8 cellular contexts compared by ENCODE assay signal in the genomic region with DNA sequence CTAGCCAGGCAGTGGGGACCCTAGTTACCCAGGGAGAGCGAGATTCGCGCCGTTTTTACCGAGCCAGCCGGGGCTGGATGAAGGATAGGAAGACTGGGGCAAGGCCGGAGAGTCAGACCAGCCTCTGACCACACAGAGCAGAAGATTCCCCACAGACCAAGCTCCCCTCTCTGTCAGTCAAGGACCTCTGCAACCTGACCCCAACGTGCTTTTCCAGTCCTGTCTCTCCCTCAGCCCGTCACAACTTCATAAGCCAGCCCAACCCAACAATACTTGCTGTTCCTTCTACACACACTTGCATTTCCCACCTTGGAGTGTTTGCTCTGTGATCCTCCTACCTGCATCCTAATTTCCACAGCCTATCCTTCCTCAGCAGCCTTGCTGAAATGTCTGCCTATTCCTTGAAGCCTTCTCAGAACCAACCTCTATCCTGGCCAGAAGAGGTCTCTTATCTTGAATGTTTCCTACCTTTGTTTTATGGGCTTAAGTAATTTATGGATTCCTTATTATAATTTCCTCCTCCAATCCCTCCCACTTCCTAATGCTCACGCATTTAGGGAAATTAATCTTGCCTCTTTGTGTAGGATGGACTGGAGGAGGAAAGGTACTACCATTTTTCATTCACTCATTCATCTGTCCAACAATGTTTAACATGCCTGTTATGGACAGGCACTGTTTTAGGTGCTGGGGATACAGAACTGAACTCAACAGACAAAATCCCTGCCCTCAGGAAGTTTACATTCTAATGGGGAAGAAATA. TPM values are rescaled to one million over a fixed set of nuclear protein-coding genes. Genes with fewer than 3 reads are reported as not detected.
DNase-seq lines count a peak whose midpoint lies in the region; ATAC-seq, FAIRE-seq and TF ChIP-seq lines count a peak whose summit lies in the region.

A gene (minus strand): TSS at position 424 of the 759 bp plus-strand sequence. CDS start 751 bp downstream, outside the sequence.

- POLR2A ChIA-PET in AG04450 (lab: Yijun Ruan, JAX) = interaction anchor here (1.2 to 1.5 kb wide), 2 partner anchors 19 to 137 kb away, joined by 3 read pairs; no protein-coding TSS in a partner anchor

- peaks cover 4 to 7% of the 10 kb centered on the region in 2 donors for H3K4me1 ChIP-seq in kidney (ENCODE audit: control insufficient read depth in 1 of 2, insufficient read depth in 1 of 2, low read depth in 1 of 2, low read length in 2 of 2)

- no peaks in the 10 kb centered on the region for H3K36me3 Mint-ChIP-seq in stimulated activated naive B cell treated with anti-CD40 and anti-IgM and Interleukin-4, amounts not matched to agents 10 μg/mL and 1 μg/mL and 100 μg/mL, for 72 hours

- H3K9me3 Mint-ChIP-seq in stimulated activated naive B cell treated with anti-CD40 and anti-IgM and Interleukin-4, amounts not matched to agents 10 μg/mL and 1 μg/mL and 100 μg/mL, for 72 hours = peaks cover 0 to 1% of the 10 kb centered on the region in 2 donors

- peak within 1 kb of the TSS; percentile 24 to 58 for H3K9ac ChIP-seq in kidney (ENCODE audit: low read length in 2 of 2)

- H3K27me3 Mint-ChIP-seq in stimulated activated naive B cell treated with anti-CD40 and anti-IgM and Interleukin-4, amounts not matched to agents 10 μg/mL and 1 μg/mL and 100 μg/mL, for 72 hours = peaks cover 41 to 61% of the 10 kb centered on the region in 2 donors

- H3K27ac ChIP-seq in AG04450 (ENCODE audit: low read depth, low read length) (peak within 1 kb of the TSS; percentile 61), kidney (ENCODE audit: low read depth in 2 of 2, low read length in 2 of 2) (peak within 1 kb of the TSS; percentile 65 to 88)

- H3K9me3 ChIP-seq in AG04450 (ENCODE audit: control insufficient read depth, insufficient read depth, low read length) = no peaks in the 10 kb centered on the region
- no peaks in the 10 kb centered on the region for H3K9me3 ChIP-seq in kidney (ENCODE audit: control insufficient read depth in 1 of 2, low read length in 2 of 2)

- in situ Hi-C loops in astrocyte of the spinal cord (cut with HindIII; ENCODE audit: low sequenced_read_pairs) = no loop called here

- H3K4me3 Mint-ChIP-seq in stimulated activated naive B cell treated with anti-CD40 and anti-IgM and Interleukin-4, amounts not matched to agents 10 μg/mL and 1 μg/mL and 100 μg/mL, for 72 hours = peak within 1 kb of the TSS; percentile 82 to 85

- TF ChIP-seq CTCF in AG04450 (IDR thresholded peaks at IDR 0.05; ENCODE audit: low read depth, low read length) (no peak), astrocyte of the spinal cord (IDR thresholded peaks at IDR 0.05; ENCODE audit: low read depth, low read length) (no peak), kidney (IDR thresholded peaks at IDR 0.05; ENCODE audit: borderline replicate concordance, extremely low read depth, insufficient read depth) (no peak)

- peaks cover 2 to 6% of the 10 kb centered on the region in 2 donors for H3K36me3 ChIP-seq in kidney (ENCODE audit: control insufficient read depth in 1 of 2, insufficient read depth in 2 of 2, low read length in 2 of 2)

- peak within 1 kb of the TSS; percentile 86 for H3K27ac Mint-ChIP-seq in stimulated activated naive B cell treated with anti-CD40 and anti-IgM and Interleukin-4, amounts not matched to agents 10 μg/mL and 1 μg/mL and 100 μg/mL, for 72 hours

- peak; percentile 15 for ATAC-seq in HG03521 (IDR thresholded peaks at IDR 0.05; ENCODE audit: unreplicated experiment)
- ATAC-seq in stimulated activated naive B cell treated with anti-CD40 and anti-IgM and Interleukin-4, amounts not matched to agents 10 μg/mL and 1 μg/mL and 100 μg/mL, for 72 hours (replicated peaks) = peak; percentile 19 to 36

- H3K4me3 ChIP-seq in AG04450 (ENCODE audit: low read depth, low read length) (peak within 1 kb of the TSS; percentile 79), astrocyte of the spinal cord (ENCODE audit: low read depth, low read length) (peak within 1 kb of the TSS; percentile 72), kidney (ENCODE audit: low read length in 2 of 2) (peak within 1 kb of the TSS; percentile 69 to 70)

- intact Hi-C loops in kidney (cut with DNase I) = no loop called here

- peaks cover 3% of the 10 kb centered on the region for H3K27me3 ChIP-seq in AG04450 (ENCODE audit: control insufficient read depth, insufficient read depth, low read length)

- peaks cover 13 to 29% of the 10 kb centered on the region in 2 donors for H3K4me1 Mint-ChIP-seq in stimulated activated naive B cell treated with anti-CD40 and anti-IgM and Interleukin-4, amounts not matched to agents 10 μg/mL and 1 μg/mL and 100 μg/mL, for 72 hours

- FAIRE-seq in kidney (lab: Jason Lieb, UNC) = no peak

- CTCF ChIA-PET in AG04450 (lab: Charles Lee) = no interaction called here

- no peak for DNase-seq in AG04450 (ENCODE audit: low read depth, low spot score)
- DNase-seq in astrocyte of the spinal cord (ENCODE audit: low read depth, low spot score) = no peak
- no peak for DNase-seq in kidney
- no peak for DNase-seq in stimulated activated naive B cell treated with anti-CD40 and anti-IgM and Interleukin-4, amounts not matched to agents 10 μg/mL and 1 μg/mL and 100 μg/mL, for 72 hours
- DNase-seq in AG20443 (ENCODE audit: low spot score) = no peak
- DNase-seq in Ammon's horn (ENCODE audit: low spot score) = no peak
- no peak for DNase-seq in hippocampal formation (lab: John Stamatoyannopoulos, UW)

RNA-seq across cellular contexts. Expression of the gene that starts here (rescaled TPM):
- polyA plus RNA-seq in AG04450 (2011; rRNA removed) (271 and 299 TPM in 2 replicates), kidney (ENCODE audit: insufficient read depth, low read depth, low replicate concordance) (405 TPM)
- 77.5 and 85.5 TPM in 2 replicates for polyA minus RNA-seq in AG04450 (2011; rRNA and poly(A)+ RNA removed)
- 54.7 TPM for total RNA-seq in kidney
